Comparison of ENCODE assay signal across 1 cellular context in genomic region chr17:50684612-50685333, GRCh38.
A peak's percentile ranks its signal among the peaks of the same experiment; 100 is the strongest.
TF ChIP-seq lines count a peak whose summit lies in the region.

No MANE protein-coding gene starts in this region.

TF ChIP-seq in liver, 16 proteins besides CTCF, POLR2A, EP300 and RAD21 (continued from another document):
- peak; percentile 82 to 90 for TF ChIP-seq HNF4A (conservative IDR thresholded peaks at IDR 0.05)
- TF ChIP-seq TAF1 (conservative IDR thresholded peaks at IDR 0.05), result no peak
- TF ChIP-seq, protein P1, sequence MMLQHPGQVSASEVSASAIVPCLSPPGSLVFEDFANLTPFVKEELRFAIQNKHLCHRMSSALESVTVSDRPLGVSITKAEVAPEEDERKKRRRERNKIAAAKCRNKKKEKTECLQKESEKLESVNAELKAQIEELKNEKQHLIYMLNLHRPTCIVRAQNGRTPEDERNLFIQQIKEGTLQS (IDR thresholded peaks at IDR 0.05), result peak; percentile 43
- TF ChIP-seq JUND (IDR thresholded peaks at IDR 0.05), result peak; percentile 59 to 84
- peak; percentile 30 for TF ChIP-seq HNF4G (IDR thresholded peaks at IDR 0.05)
- TF ChIP-seq, protein P2, sequence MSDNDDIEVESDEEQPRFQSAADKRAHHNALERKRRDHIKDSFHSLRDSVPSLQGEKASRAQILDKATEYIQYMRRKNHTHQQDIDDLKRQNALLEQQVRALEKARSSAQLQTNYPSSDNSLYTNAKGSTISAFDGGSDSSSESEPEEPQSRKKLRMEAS (IDR thresholded peaks at IDR 0.05), result peak; percentile 67
- peak; percentile 56 for TF ChIP-seq ZBTB33 (IDR thresholded peaks at IDR 0.05)
- peak in 1 of 2 donors; percentile 52 for TF ChIP-seq GABPA (IDR thresholded peaks at IDR 0.05 in 1 of 2, conservative IDR thresholded peaks at IDR 0.05 in 1 of 2)
- peak; percentile 72 for TF ChIP-seq FOXA2 (IDR thresholded peaks at IDR 0.05)
